Comparison of ENCODE assay signal across 8 cellular contexts in the genomic region with DNA sequence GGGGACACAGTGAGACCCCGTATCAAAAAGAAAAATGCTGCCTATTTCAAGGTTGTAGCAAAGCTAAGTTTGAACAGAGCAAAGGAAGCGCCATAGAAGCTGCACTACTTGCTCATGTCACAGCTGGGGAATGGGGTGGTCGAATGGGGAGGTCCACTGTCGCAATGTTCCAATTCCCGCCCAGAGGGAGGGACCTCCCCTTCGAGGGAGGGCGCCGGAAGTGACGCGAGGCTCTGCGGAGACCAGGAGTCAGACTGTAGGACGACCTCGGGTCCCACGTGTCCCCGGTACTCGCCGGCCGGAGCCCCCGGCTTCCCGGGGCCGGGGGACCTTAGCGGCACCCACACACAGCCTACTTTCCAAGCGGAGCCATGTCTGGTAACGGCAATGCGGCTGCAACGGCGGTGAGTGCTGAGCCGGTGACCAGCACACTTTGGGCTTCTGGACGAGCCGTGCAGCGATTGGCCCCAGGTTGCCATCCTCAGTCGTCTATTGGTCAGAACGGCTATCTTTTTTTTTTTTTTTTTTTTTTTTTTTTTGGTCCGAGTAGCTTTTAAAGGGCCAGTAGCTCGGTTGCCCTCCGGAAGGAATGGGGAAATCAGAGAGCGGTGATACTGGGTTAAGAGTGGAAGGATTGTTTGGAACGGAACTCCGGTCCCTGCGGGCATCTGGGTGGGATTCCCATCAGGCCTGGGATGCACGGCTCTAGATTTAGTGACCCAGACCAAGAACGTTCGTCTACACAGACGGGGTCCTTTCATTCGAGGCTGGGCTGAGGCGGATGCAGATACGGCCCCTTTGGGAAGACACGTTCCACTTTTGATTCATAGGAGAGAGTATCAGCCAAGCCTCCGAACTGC. TPM values are rescaled to one million over a fixed set of nuclear protein-coding genes. Genes with fewer than 3 reads are reported as not detected.
DNase-seq lines count a peak whose midpoint lies in the region; ATAC-seq and TF ChIP-seq lines count a peak whose summit lies in the region.

TSS of gene HMBS (plus strand) at position 219 of the 860 bp plus-strand sequence. CDS start at position 372, 153 bp downstream.

- DNase-seq in CD8-positive, alpha-beta T cell: peak; percentile 78 to 93 (median 92)
- DNase-seq in HS-27A (ENCODE audit: low read depth) (peak; percentile 77), NK-92 (lab: John Stamatoyannopoulos, UW; ENCODE audit: unreplicated experiment) (peak; percentile 9), lung (ENCODE audit: low spot score) (peak; percentile 96)
- peak; percentile 74 to 86 for DNase-seq in activated CD8-positive, alpha-beta memory T cell treated with anti-CD3 and anti-CD28 coated beads for 1 hour (ENCODE audit: extremely low read depth in 1 of 2, low read depth in 1 of 2)
- DNase-seq in effector CD4-positive, alpha-beta T cell: peak; percentile 89
- peak; percentile 74 to 86 (median 86) for DNase-seq in stimulated activated CD4-positive, alpha-beta T cell treated with anti-CD3 and anti-CD28 coated beads, TNF-alpha, amount 100 ng/mL, for 4 hours (ENCODE audit: low read depth in 3 of 3)

- no peaks in the 10 kb centered on the region for H3K9me3 Mint-ChIP-seq in CD8-positive, alpha-beta T cell

- no peak for TF ChIP-seq CTCF in CD8-positive, alpha-beta T cell (IDR thresholded peaks at IDR 0.05)
- TF ChIP-seq CTCF in lung (IDR thresholded peaks at IDR 0.05; ENCODE audit: control extremely low read depth, extremely low read depth): no peak

- POLR2A ChIA-PET in CD8-positive, alpha-beta T cell (lab: Charles Lee): interaction anchor here (0.8 to 3.6 kb wide), 12 partner anchors 10 to 233 kb away, joined by 3 to 27 read pairs (median 5); partner anchors contain the start of genes DPAGT1, HINFP, HYOU1 and RPS25

- H3K27ac Mint-ChIP-seq in CD8-positive, alpha-beta T cell: peak within 1 kb of the TSS; percentile 93

- peaks cover 20% of the 10 kb centered on the region for H3K4me1 Mint-ChIP-seq in CD8-positive, alpha-beta T cell (ENCODE audit: low read depth)

- peak within 1 kb of the TSS; percentile 91 for H3K4me3 Mint-ChIP-seq in CD8-positive, alpha-beta T cell

- H3K27ac ChIP-seq in CD8-positive, alpha-beta T cell (ENCODE audit: low read depth, low read length): peak within 1 kb of the TSS; percentile 75
- peak within 1 kb of the TSS; percentile 89 to 98 for H3K27ac ChIP-seq in lung (ENCODE audit: low read depth in 1 of 2, low read length in 1 of 2)

- peaks cover 14% of the 10 kb centered on the region for H3K36me3 ChIP-seq in CD8-positive, alpha-beta T cell (ENCODE audit: insufficient read depth, low read length)
- H3K36me3 ChIP-seq in lung (ENCODE audit: control insufficient read depth in 2 of 2, insufficient read depth in 2 of 2, low read length in 2 of 2): peaks cover 5 to 23% of the 10 kb centered on the region in 2 donors

- H3K36me3 Mint-ChIP-seq in CD8-positive, alpha-beta T cell: peaks cover 30% of the 10 kb centered on the region

- H3K9me3 ChIP-seq in CD8-positive, alpha-beta T cell (ENCODE audit: low read length): no peaks in the 10 kb centered on the region
- H3K9me3 ChIP-seq in lung (ENCODE audit: control insufficient read depth in 2 of 2, insufficient read depth in 1 of 2, low read length in 1 of 2): no peaks in the 10 kb centered on the region

- no peaks in the 10 kb centered on the region for H3K27me3 Mint-ChIP-seq in CD8-positive, alpha-beta T cell (ENCODE audit: low read depth)

- H3K4me1 ChIP-seq in CD8-positive, alpha-beta T cell (ENCODE audit: insufficient read depth, low read length): peaks cover 18% of the 10 kb centered on the region
- H3K4me1 ChIP-seq in lung (ENCODE audit: control insufficient read depth in 2 of 2, insufficient read depth in 2 of 2, low read length in 2 of 2): peaks cover 7 to 9% of the 10 kb centered on the region in 2 donors

- H3K27me3 ChIP-seq in CD8-positive, alpha-beta T cell (ENCODE audit: insufficient read depth, low read length): no peaks in the 10 kb centered on the region
- H3K27me3 ChIP-seq in lung (ENCODE audit: control insufficient read depth, insufficient read depth): no peaks in the 10 kb centered on the region

- 1% methylated on average over 41 to 49 of the region's 49 CpGs for WGBS in lung, 2 donors

- H3K4me3 ChIP-seq in CD8-positive, alpha-beta T cell (ENCODE audit: low read depth, low read length): peak within 1 kb of the TSS; percentile 92
- H3K4me3 ChIP-seq in lung: peak within 1 kb of the TSS; percentile 79

- intact Hi-C loops in CD8-positive, alpha-beta T cell (cut with DNase I, micrococcal nuclease): loop anchor here (1.0 to 2.0 kb wide), 8 partner anchors 10 to 67 kb away; partner anchors contain the start of genes C2CD2L (in 2 of the 2), HINFP (in 2 of the 2), VPS11 (in 2 of the 2) and HYOU1 (in 1 of the 2)

- ATAC-seq in CD8-positive, alpha-beta T cell: peak; percentile 93
- ATAC-seq in GM19467 (IDR thresholded peaks at IDR 0.05; ENCODE audit: unreplicated experiment) (peak; percentile 78), lung (ENCODE audit: insufficient read depth, low FRiP score) (peak; percentile 94)

- CTCF ChIA-PET in CD8-positive, alpha-beta T cell (lab: Charles Lee): interaction anchor here (0.7 to 1.4 kb wide), 3 partner anchors 10 to 112 kb away, joined by 3 to 6 read pairs (median 4); partner anchors contain the start of gene VPS11

RNA-seq across cellular contexts. Expression of gene HMBS, which starts in this region (rescaled TPM):
- 1 to 10 TPM; 5.4 to 6.4 TPM for total RNA-seq in CD8-positive, alpha-beta T cell
- total RNA-seq in lung: 10 to 100 TPM; 11.7 to 31.5 TPM
- 10 to 100 TPM; 31.5 to 33.3 TPM for polyA plus RNA-seq in lung

Comparison
In these comparisons a context has a peak if more than half of its experiments do, and no peak if none do; other contexts are left out.
1. Peak in every context shown above with its lines: DNase-seq, ATAC-seq, H3K4me3 ChIP-seq and H3K27ac ChIP-seq.
2. DNase-seq: peak in every context shown above with its lines; median percentile 96 in lung; 92 in CD8-positive, alpha-beta T cell; 89 in effector CD4-positive, alpha-beta T cell; 86 in stimulated activated CD4-positive, alpha-beta T cell treated with anti-CD3 and anti-CD28 coated beads, TNF-alpha, amount 100 ng/mL, for 4 hours; 80 in activated CD8-positive, alpha-beta memory T cell treated with anti-CD3 and anti-CD28 coated beads for 1 hour; 77 in HS-27A; 9 in NK-92.